24 cellular contexts compared by ENCODE assay signal in the genomic region with DNA sequence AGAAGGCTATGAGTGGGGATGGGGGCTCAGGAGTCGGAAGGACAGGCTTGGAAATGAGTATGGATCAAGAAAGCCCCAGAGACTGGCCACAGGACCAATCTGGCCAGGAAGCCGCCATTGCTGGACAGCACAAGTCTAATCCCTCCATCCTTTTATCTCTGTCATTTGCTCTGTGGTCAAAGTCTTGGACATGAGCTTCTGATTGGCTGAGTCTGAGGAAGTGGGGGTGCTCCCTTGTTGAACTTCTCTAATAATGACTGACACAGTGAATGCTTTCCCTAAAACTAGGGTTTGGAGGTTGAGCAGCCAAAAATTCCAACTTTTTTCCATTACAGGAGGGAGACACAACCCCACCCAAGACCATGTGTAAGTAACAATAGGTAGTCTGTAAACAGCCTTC.
"Had no signal": no experiment of that assay in that cellular context is flagged by ENCODE, and none has a peak within 500 bp of the region (broad histone marks: within the 10 kb centered on the region; RNA-seq: fewer than 3 reads in every experiment).

No MANE protein-coding gene starts in this region.

- H3K4me2 ChIP-seq: neural progenitor cell had no signal

- DNase-seq: islet precursor cell; left ventricle myocardium inferior; mesendoderm; naive B cell; natural killer cell; nephron progenitor cell; pancreas; retina; right cardiac atrium; sigmoid colon; small intestine; spleen; stimulated activated CD4-positive, alpha-beta T cell treated with anti-CD3 and anti-CD28 coated beads, Interleukin-4, amount 100 ng/mL, for 24 hours; stimulated activated naive CD4-positive, alpha-beta T cell; tibial artery; trophoblast cell; upper lobe of right lung had no signal

- H3K36me3 ChIP-seq: left ventricle myocardium inferior, neural progenitor cell, pancreas, prostate gland, sigmoid colon, spleen, suprapubic skin, thoracic aorta, tibial artery, upper lobe of right lung had no signal

- H2AFZ ChIP-seq: neural progenitor cell had no signal

- H3K9me3 ChIP-seq: pancreas, prostate gland, suprapubic skin, upper lobe of right lung had no signal

- H3K4me3 ChIP-seq: left ventricle myocardium inferior, lung, neural progenitor cell, pancreas, prostate gland, sigmoid colon, spleen, suprapubic skin, thoracic aorta, tibial artery, upper lobe of right lung had no signal

- FAIRE-seq: pancreas, small intestine, urothelium cell line had no signal

- H3K4me1 ChIP-seq: neural progenitor cell, prostate gland, spleen, upper lobe of right lung had no signal

- H3K27me3 ChIP-seq: neural progenitor cell, pancreas, sigmoid colon, spleen, suprapubic skin, tibial artery, upper lobe of right lung had no signal

- ATAC-seq: natural killer cell; pancreas; right cardiac atrium; stimulated activated effector memory CD8-positive, alpha-beta T cell treated with anti-CD3 and anti-CD28 coated beads, Interleukin-12 subunit alpha, Interleukin-12 subunit beta, amount 100 ng/mL, for 72 hours; upper lobe of right lung had no signal

- H3K9ac ChIP-seq: neural progenitor cell had no signal

- H3K27ac ChIP-seq: left ventricle myocardium inferior, neural progenitor cell, pancreas, spleen, suprapubic skin, thoracic aorta, upper lobe of right lung had no signal
